Comparison of ENCODE assay signal across 12 cellular contexts in genomic region chr7:26307226-26307625, GRCh38. TPM values are rescaled to one million over a fixed set of nuclear protein-coding genes. Genes with fewer than 3 reads are reported as not detected.
DNase-seq lines count a peak whose midpoint lies in the region; ATAC-seq lines count a peak whose summit lies in the region.
"Had no signal": no experiment of that assay in that cellular context is flagged by ENCODE, and none has a peak within 500 bp of the region (broad histone marks: within the 10 kb centered on the region; RNA-seq: fewer than 3 reads in every experiment).

No MANE protein-coding gene starts in this region.

- ATAC-seq in effector memory CD8-positive, alpha-beta T cell (replicated peaks), result no peak
- ATAC-seq in naive B cell (ENCODE audit: low read depth in 2 of 2) (no peak), HG03354 (IDR thresholded peaks at IDR 0.05; ENCODE audit: poor library complexity, severe bottlenecking, unreplicated experiment) (no peak), HG02759 (IDR thresholded peaks at IDR 0.05; ENCODE audit: unreplicated experiment) (no peak), HG02678 (IDR thresholded peaks at IDR 0.05; ENCODE audit: unreplicated experiment) (no peak)
- ATAC-seq: body of pancreas, GM12878 had no signal

- H3K4me3 ChIP-seq in MG63, result no peak overlapping the region
- H3K4me3 ChIP-seq: body of pancreas, GM12878, Peyer's patch had no signal

- H3K36me3 Mint-ChIP-seq in effector memory CD8-positive, alpha-beta T cell (ENCODE audit: insufficient read depth), result peaks cover 14% of the 10 kb centered on the region
- H3K36me3 Mint-ChIP-seq in naive B cell, result peaks cover 13 to 32% of the 10 kb centered on the region in 2 donors

- no peaks in the 10 kb centered on the region for H3K9me3 Mint-ChIP-seq in effector memory CD8-positive, alpha-beta T cell
- H3K9me3 Mint-ChIP-seq in naive B cell, result no peaks in the 10 kb centered on the region

- H3K9me3 ChIP-seq in MG63, result no peaks in the 10 kb centered on the region
- H3K9me3 ChIP-seq: body of pancreas, Peyer's patch had no signal

- H3K4me3 Mint-ChIP-seq in effector memory CD8-positive, alpha-beta T cell, result no peak overlapping the region
- peak overlapping the region in 2 of 8 donors; percentile 23 to 47 for H3K4me3 Mint-ChIP-seq in naive B cell

- H3K27me3 ChIP-seq in MG63, result no peaks in the 10 kb centered on the region
- H3K27me3 ChIP-seq: body of pancreas, Peyer's patch had no signal

- DNase-seq in AG20443 (ENCODE audit: low spot score), result peak; percentile 46
- peak; percentile 53 for DNase-seq in MG63
- DNase-seq in effector memory CD8-positive, alpha-beta T cell, result no peak
- DNase-seq in naive B cell, result no peak
- no peak for DNase-seq in epidermal melanocyte (ENCODE audit: insufficient read length, low spot score)
- DNase-seq: NCI-H1436 treated with DMSO at 0.1 percent for 48 hours, Peyer's patch had no signal

- peak overlapping the region; percentile 70 to 84 for H3K27ac Mint-ChIP-seq in effector memory CD8-positive, alpha-beta T cell
- peak overlapping the region in 5 of 6 donors; percentile 1 to 94 (median 83) for H3K27ac Mint-ChIP-seq in naive B cell

- H3K4me1 Mint-ChIP-seq in effector memory CD8-positive, alpha-beta T cell (ENCODE audit: low read depth in 2 of 2), result peaks cover 24 to 25% of the 10 kb centered on the region in 2 donors
- H3K4me1 Mint-ChIP-seq in naive B cell, result peaks cover 44 to 78% (median 60%) of the 10 kb centered on the region in 3 donors

- no peaks in the 10 kb centered on the region for H3K27me3 Mint-ChIP-seq in effector memory CD8-positive, alpha-beta T cell
- no peaks in the 10 kb centered on the region for H3K27me3 Mint-ChIP-seq in naive B cell

- H3K36me3 ChIP-seq in MG63, result no peaks in the 10 kb centered on the region
- H3K36me3 ChIP-seq: Peyer's patch had no signal

RNA-seq across cellular contexts. Expression of gene SNX10, which starts 15.6 kb away (rescaled TPM):
- 3.0 and 4.4 TPM in 2 replicates for total RNA-seq in MG63 (2014; rRNA removed; shearing (Covaris generic); ENCODE audit: low replicate concordance)
- polyA plus RNA-seq in naive B cell (ENCODE audit: low read depth in 6 of 6), result 100 to 1,000 TPM; 138 to 210 (median 164) TPM

Comparison
In these comparisons a context has a peak if more than half of its experiments do, and no peak if none do; other contexts are left out.
1. DNase-seq: peak in AG20443 (single experiment) and MG63 (single experiment); none in effector memory CD8-positive, alpha-beta T cell (0 of 3), naive B cell (single experiment) and epidermal melanocyte (single experiment).